Comparison of ENCODE assay signal across 13 cellular contexts in genomic region chr3:185406127-185406620, GRCh38. TPM values are rescaled to one million over a fixed set of nuclear protein-coding genes. Genes with fewer than 3 reads are reported as not detected.
DNase-seq lines count a peak whose midpoint lies in the region; ATAC-seq and TF ChIP-seq lines count a peak whose summit lies in the region.
"Had no signal": no experiment of that assay in that cellular context is flagged by ENCODE, and none has a peak within 500 bp of the region (broad histone marks: within the 10 kb centered on the region; RNA-seq: fewer than 3 reads in every experiment).

No MANE protein-coding gene starts in this region.

- peak overlapping the region in 4 of 5 experiments; percentile 1 to 63 (median 29) for H3K27ac Mint-ChIP-seq in brain
- H3K27ac Mint-ChIP-seq in mesothelial cell of epicardium = no peak overlapping the region

- peaks cover 8% of the 10 kb centered on the region for H3K4me1 ChIP-seq in mucosa of descending colon (ENCODE audit: low read depth)

- DNase-seq in NCI-H2107 treated with DMSO at 0.1 percent for 48 hours (lab: John Stamatoyannopoulos, UW; ENCODE audit: unreplicated experiment) (peak; percentile 47), NCI-H2107 (lab: John Stamatoyannopoulos, UW) (no peak), NCI-H69 (lab: John Stamatoyannopoulos, UW) (peak; percentile 80), superior temporal gyrus (ENCODE audit: extremely low spot score) (peak; percentile 72), mucosa of descending colon (no peak), mesothelial cell of epicardium (ENCODE audit: low spot score in 2 of 2, unreplicated experiment in 2 of 2) (no peak)
- DNase-seq: C1 segment of cervical spinal cord, NCI-H1105, NCI-H1930, NCI-H774, SHP77 treated with DMSO at 0.1 percent for 48 hours had no signal

- no peaks in the 10 kb centered on the region for H3K36me3 ChIP-seq in mucosa of descending colon (ENCODE audit: low read depth)

- ATAC-seq in HG02759 (IDR thresholded peaks at IDR 0.05; ENCODE audit: unreplicated experiment) = no peak
- no peak for ATAC-seq in mucosa of descending colon

- H3K4me3 ChIP-seq in mucosa of descending colon = no peak overlapping the region

- H3K4me1 Mint-ChIP-seq in brain = no peaks in the 10 kb centered on the region
- peaks cover 16% of the 10 kb centered on the region for H3K4me1 Mint-ChIP-seq in mesothelial cell of epicardium

- H3K4me3 Mint-ChIP-seq in brain (peak overlapping the region in 1 of 5 experiments; percentile 17), mesothelial cell of epicardium (no peak overlapping the region)

- H3K9me3 ChIP-seq in mucosa of descending colon = no peaks in the 10 kb centered on the region

- H3K9me3 Mint-ChIP-seq in brain (no peaks in the 10 kb centered on the region), mesothelial cell of epicardium (peaks cover 5% of the 10 kb centered on the region)

- no peaks in the 10 kb centered on the region for H3K27me3 Mint-ChIP-seq in brain
- H3K27me3 Mint-ChIP-seq in mesothelial cell of epicardium (ENCODE audit: low read depth) = no peaks in the 10 kb centered on the region

- TF ChIP-seq CTCF in brain (conservative IDR thresholded peaks at IDR 0.05) = no peak
- TF ChIP-seq CTCF in mucosa of descending colon (IDR thresholded peaks at IDR 0.05) = no peak
- no peak for TF ChIP-seq CTCF in mesothelial cell of epicardium (IDR thresholded peaks at IDR 0.05; ENCODE audit: unreplicated experiment)

- intact Hi-C loops in mucosa of descending colon (cut with DNase I, micrococcal nuclease) = no loop called here

- peaks cover 11% of the 10 kb centered on the region for H3K36me3 Mint-ChIP-seq in brain
- no peaks in the 10 kb centered on the region for H3K36me3 Mint-ChIP-seq in mesothelial cell of epicardium

RNA-seq across cellular contexts. Expression of gene MAP3K13, which starts 43.2 kb away (rescaled TPM):
- polyA plus RNA-seq in brain (ENCODE audit: insufficient read depth, low read depth, low replicate concordance) = 30.0 TPM
- total RNA-seq in mucosa of descending colon = 10 to 100 TPM; 36.4 to 61.0 (median 45.9) TPM
- 40.3 to 42.7 TPM (median 40.3 TPM) in 3 replicates for total RNA-seq in mesothelial cell of epicardium

Comparison
In these comparisons a context has a peak if more than half of its experiments do, and no peak if none do; other contexts are left out.
1. DNase-seq: peak in NCI-H2107 treated with DMSO at 0.1 percent for 48 hours (single experiment), NCI-H69 (single experiment) and superior temporal gyrus (single experiment); none in NCI-H2107 (single experiment), mucosa of descending colon (0 of 3) and mesothelial cell of epicardium (0 of 2).